1 cellular context compared by ENCODE assay signal in the genomic region with DNA sequence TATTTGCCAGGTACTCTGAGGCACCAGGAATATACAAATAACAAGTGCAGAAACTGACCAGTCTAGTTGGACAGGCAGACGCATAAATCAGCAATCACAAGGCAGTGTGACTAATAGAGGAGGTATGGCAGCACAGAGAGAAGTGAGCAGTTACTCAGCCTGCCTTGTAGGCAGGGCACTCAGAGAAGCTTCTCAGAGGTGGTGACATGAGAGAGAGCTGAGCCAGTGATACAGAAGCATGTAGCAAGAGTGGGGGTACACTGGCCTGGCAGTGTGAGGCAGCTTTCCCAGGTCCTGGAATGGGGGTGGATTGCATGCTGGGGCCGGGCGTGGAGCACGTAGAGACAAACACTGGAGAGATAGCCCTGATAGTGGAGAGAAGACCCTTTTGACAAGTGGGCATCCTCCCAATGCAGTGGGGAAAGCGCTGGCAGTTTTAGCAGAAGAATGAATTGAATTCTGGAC.
TF ChIP-seq lines count a peak whose summit lies in the region.

No MANE protein-coding gene starts in this region.

TF ChIP-seq in endothelial cell of umbilical vein, 7 proteins besides CTCF, POLR2A, EP300 and RAD21:
- TF ChIP-seq POLR2AphosphoS5 (IDR thresholded peaks at IDR 0.05; ENCODE audit: insufficient read depth, low read depth, low read length) (no peak), GATA2 (IDR thresholded peaks at IDR 0.05; ENCODE audit: insufficient read depth, insufficient read length, low read depth, low read length) (no peak), EZH2 (IDR thresholded peaks at IDR 0.05; ENCODE audit: borderline replicate concordance, low read depth, low read length, severe bottlenecking) (no peak), MYC (IDR thresholded peaks at IDR 0.05; ENCODE audit: low read depth, low read length) (no peak), FOS (IDR thresholded peaks at IDR 0.05; ENCODE audit: borderline replicate concordance, insufficient read depth, low read length) (peak; percentile 68), JUN (IDR thresholded peaks at IDR 0.05; ENCODE audit: borderline replicate concordance, insufficient read depth, insufficient read length, low read depth) (peak; percentile 76)
- TF ChIP-seq, protein P1, sequence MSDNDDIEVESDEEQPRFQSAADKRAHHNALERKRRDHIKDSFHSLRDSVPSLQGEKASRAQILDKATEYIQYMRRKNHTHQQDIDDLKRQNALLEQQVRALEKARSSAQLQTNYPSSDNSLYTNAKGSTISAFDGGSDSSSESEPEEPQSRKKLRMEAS (IDR thresholded peaks at IDR 0.05; ENCODE audit: insufficient read depth, insufficient read length), result no peak
